Comparison of ENCODE assay signal across 19 cellular contexts in the genomic region with DNA sequence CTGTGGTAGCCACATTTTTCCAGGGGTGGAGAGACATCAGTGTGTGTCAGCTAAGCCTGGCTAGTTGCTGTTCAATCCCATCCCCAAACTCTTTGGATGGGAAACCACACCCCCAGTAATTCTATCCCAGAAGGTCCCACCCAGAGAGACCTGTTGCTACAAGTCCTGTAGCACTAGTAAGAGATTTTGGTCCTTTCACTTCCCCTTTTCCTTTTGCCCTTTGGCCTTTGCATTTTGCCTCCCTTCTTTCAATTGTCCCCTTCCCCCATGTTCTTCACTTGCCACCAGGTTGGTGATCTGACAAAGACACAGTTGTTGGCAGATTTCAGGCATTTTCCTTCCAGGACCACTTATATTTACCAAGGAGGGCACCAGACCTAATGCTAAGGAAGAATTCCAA. TPM values are rescaled to one million over a fixed set of nuclear protein-coding genes. Genes with fewer than 3 reads are reported as not detected.
DNase-seq lines count a peak whose midpoint lies in the region; ATAC-seq, FAIRE-seq and TF ChIP-seq lines count a peak whose summit lies in the region.
"Had no signal": no experiment of that assay in that cellular context is flagged by ENCODE, and none has a peak within 500 bp of the region (broad histone marks: within the 10 kb centered on the region; RNA-seq: fewer than 3 reads in every experiment).

No MANE protein-coding gene starts in this region.

- no peak overlapping the region for H3K27ac ChIP-seq in A673 (ENCODE audit: low read depth, low read length, poor library complexity, severe bottlenecking)
- H3K27ac ChIP-seq: esophagus squamous epithelium, sigmoid colon had no signal

- CTCF ChIA-PET in A673 (lab: Charles Lee), result no interaction called here

- ATAC-seq in GM21390 (IDR thresholded peaks at IDR 0.05; ENCODE audit: unreplicated experiment) (peak; percentile 45), HG03354 (IDR thresholded peaks at IDR 0.05; ENCODE audit: poor library complexity, severe bottlenecking, unreplicated experiment) (peak; percentile 48), HG03280 (IDR thresholded peaks at IDR 0.05; ENCODE audit: unreplicated experiment) (no peak)

- H3K9me3 Mint-ChIP-seq in HFFc6, result no peaks in the 10 kb centered on the region
- H3K9me3 Mint-ChIP-seq: nephron progenitor cell had no signal

- no peaks in the 10 kb centered on the region for H3K36me3 Mint-ChIP-seq in HFFc6 (ENCODE audit: low read depth)

- TF ChIP-seq CTCF in GM13976 (IDR thresholded peaks at IDR 0.05; ENCODE audit: borderline replicate concordance, control extremely low read depth, extremely low read depth, insufficient read depth, missing control alignments) (no peak), A673 (conservative IDR thresholded peaks at IDR 0.05; ENCODE audit: low read depth, low read length) (no peak), HFFc6 (IDR thresholded peaks at IDR 0.05) (no peak)

- peaks cover 7% of the 10 kb centered on the region; the same call in 1 of the 2 replicates for H3K27me3 Mint-ChIP-seq in HFFc6 (ENCODE audit: insufficient read depth)

- intact Hi-C loops in A673 (cut with micrococcal nuclease; ENCODE audit: unreplicated experiment), result no loop called here

- FAIRE-seq in frontal cortex (lab: Jason Lieb, UNC), result no peak
- FAIRE-seq: RCC 7860 had no signal

- H3K4me3 ChIP-seq in A673 (ENCODE audit: low read depth, low read length, poor library complexity, severe bottlenecking), result no peak overlapping the region
- H3K4me3 ChIP-seq: esophagus squamous epithelium, sigmoid colon had no signal

- DNase-seq in GM13976 (ENCODE audit: low spot score) (peak; percentile 28), RPMI8226 (peak; percentile 46), frontal cortex (ENCODE audit: low spot score in 2 of 2) (no peak), A673 (ENCODE audit: low spot score) (no peak), HFFc6 (no peak)
- DNase-seq: activated CD4-positive, alpha-beta T cell treated with anti-CD3 and anti-CD28 coated beads, Interleukin-2, amount 50 U/mL, for 4 hours; cortex of kidney; esophagus squamous epithelium; NCI-H1105; NCI-H510A; nephron progenitor cell; sigmoid colon; stimulated activated naive CD4-positive, alpha-beta T cell had no signal

- H3K4me1 ChIP-seq in A673 (ENCODE audit: insufficient read depth, low read length, poor library complexity, severe bottlenecking), result no peaks in the 10 kb centered on the region
- H3K4me1 ChIP-seq: sigmoid colon had no signal

- in situ Hi-C loops in GM13976 (cut with MboI; ENCODE audit: low sequenced_read_pairs, unreplicated experiment), result loop anchor here (25.0 kb wide), 1 partner anchor 344 kb away; no protein-coding TSS in a partner anchor

- POLR2A ChIA-PET in A673 (lab: Charles Lee; ENCODE audit: low non-redundant PET), result no interaction called here

- H3K9me3 ChIP-seq in A673 (ENCODE audit: low read depth, low read length, poor library complexity, severe bottlenecking), result no peaks in the 10 kb centered on the region
- H3K9me3 ChIP-seq: esophagus squamous epithelium, sigmoid colon had no signal

- no peaks in the 10 kb centered on the region for H3K27me3 ChIP-seq in A673 (replicated peaks; ENCODE audit: insufficient read depth, low read depth, low read length, poor library complexity)
- H3K27me3 ChIP-seq: esophagus squamous epithelium, sigmoid colon had no signal

- H3K4me3 Mint-ChIP-seq in HFFc6, result no peak overlapping the region
- H3K4me3 Mint-ChIP-seq: nephron progenitor cell had no signal

- no TSS peak for BruUV-seq in A673 (replicated peaks; lab: Mats Ljungman, UMichigan)

- H3K4me1 Mint-ChIP-seq in HFFc6 (ENCODE audit: low read depth), result no peaks in the 10 kb centered on the region

- no peak overlapping the region for H3K27ac Mint-ChIP-seq in HFFc6
- H3K27ac Mint-ChIP-seq: nephron progenitor cell had no signal

- H3K36me3 ChIP-seq in A673 (ENCODE audit: insufficient read depth, low read length, poor library complexity, severe bottlenecking), result no peaks in the 10 kb centered on the region
- H3K36me3 ChIP-seq: esophagus squamous epithelium, sigmoid colon had no signal

RNA-seq across cellular contexts. Expression of gene CBY2, which starts 3.8 kb away (rescaled TPM):
- total RNA-seq in frontal cortex (not detected), A673 (2021) (not detected in 2 replicates)
- not detected for total RNA-seq in HFFc6 (2021; fragmentation: NEBNext Ultra II Directional; extraction: Animal tissue kit (Norgen Biotek cat#: 25700))
- total RNA-seq: esophagus squamous epithelium; lung microvascular endothelial cell; sigmoid colon; T-helper 2 cell treated with Interferon-gamma antibody and Interleukin-4, amounts not matched to agents 100 ng/mL and 5 ng/mL, for 36 hours had no signal

Comparison
In these comparisons a context has a peak if more than half of its experiments do, and no peak if none do; other contexts are left out.
1. DNase-seq: peak in GM13976 (single experiment) and RPMI8226 (single experiment); none in frontal cortex (0 of 2), A673 (single experiment) and HFFc6 (single experiment).